ENCODE assay signal across 8 cellular contexts in genomic region chr2:207710814-207711740, GRCh38. TPM values are rescaled to one million over a fixed set of nuclear protein-coding genes. Genes with fewer than 3 reads are reported as not detected.
DNase-seq lines count a peak whose midpoint lies in the region; ATAC-seq and TF ChIP-seq lines count a peak whose summit lies in the region.

Gene CCNYL1 (plus strand): TSS chr2:207711640. CDS start chr2:207711897, 257 bp downstream.

- H3K4me1 ChIP-seq in DOHH2 (ENCODE audit: control insufficient read depth, low read length) (peaks cover 27% of the 10 kb centered on the region), GM23338 (ENCODE audit: insufficient read depth) (peaks cover 17% of the 10 kb centered on the region)

- H2AFZ ChIP-seq in GM23338, result peak within 1 kb of the TSS; percentile 23

- H3K27me3 Mint-ChIP-seq in GM23338 (ENCODE audit: insufficient read depth, low read depth, poor library complexity), result peaks cover 16% of the 10 kb centered on the region
- H3K27me3 Mint-ChIP-seq in natural killer cell (ENCODE audit: low read depth in 2 of 2), result peaks cover 0 to 8% of the 10 kb centered on the region in 2 donors

- H4K20me1 ChIP-seq in DOHH2 (ENCODE audit: control insufficient read depth, insufficient read depth, low read depth, low read length) (peaks cover 6% of the 10 kb centered on the region; the same call in 1 of the 2 replicates), GM23338 (replicated peaks; ENCODE audit: insufficient read depth) (peaks cover 9% of the 10 kb centered on the region)

- H3K4me2 ChIP-seq in DOHH2 (ENCODE audit: low read length) (peak within 1 kb of the TSS; percentile 99), GM23338 (peak within 1 kb of the TSS; percentile 87)

- peaks cover 22% of the 10 kb centered on the region for H3K4me1 Mint-ChIP-seq in GM23338
- H3K4me1 Mint-ChIP-seq in natural killer cell, result peaks cover 21 to 26% of the 10 kb centered on the region in 2 donors

- no peaks in the 10 kb centered on the region for H3K9me2 ChIP-seq in DOHH2 (replicated peaks; ENCODE audit: control insufficient read depth, low read length)
- H3K9me2 ChIP-seq in GM23338 (ENCODE audit: insufficient read depth), result no peaks in the 10 kb centered on the region

- ATAC-seq in GM23338, result peak; percentile 96
- ATAC-seq in natural killer cell, result peak; percentile 95 to 99 (median 95)

- no peaks in the 10 kb centered on the region for H3K9me3 ChIP-seq in DOHH2 (ENCODE audit: control insufficient read depth, insufficient read depth, low read length)

- peak within 1 kb of the TSS; percentile 36 for H3K27ac ChIP-seq in DOHH2 (ENCODE audit: low read depth, low read length)
- peak within 1 kb of the TSS; percentile 85 for H3K27ac ChIP-seq in GM23338 (ENCODE audit: low read depth)

- no peaks in the 10 kb centered on the region; the same call in 2 of the 3 replicates for H3K9me3 Mint-ChIP-seq in GM23338
- no peaks in the 10 kb centered on the region for H3K9me3 Mint-ChIP-seq in natural killer cell

- H3K27ac Mint-ChIP-seq in GM23338, result peak within 1 kb of the TSS; percentile 92
- peak within 1 kb of the TSS; percentile 84 to 92 for H3K27ac Mint-ChIP-seq in natural killer cell

- intact Hi-C loops in natural killer cell (cut with micrococcal nuclease), result loop anchor here (1.0 kb wide), 2 partner anchors 86 to 182 kb away; partner anchors contain the start of genes CREB1 and METTL21A

- TF ChIP-seq CTCF in DOHH2 (IDR thresholded peaks at IDR 0.05; ENCODE audit: low read depth, low read length, poor library complexity, severe bottlenecking) (no peak), GM23338 (conservative IDR thresholded peaks at IDR 0.05; ENCODE audit: low read depth in 2 of 2) (no peak), natural killer cell (IDR thresholded peaks at IDR 0.05) (no peak)

- H3K79me2 ChIP-seq in DOHH2 (ENCODE audit: control insufficient read depth, low read length), result peaks cover 27% of the 10 kb centered on the region
- peaks cover 40% of the 10 kb centered on the region for H3K79me2 ChIP-seq in GM23338 (replicated peaks; ENCODE audit: insufficient read depth)

- H3F3A ChIP-seq in DOHH2 (ENCODE audit: control insufficient read depth, insufficient read depth), result no peaks in the 10 kb centered on the region
- peaks cover 16% of the 10 kb centered on the region for H3F3A ChIP-seq in GM23338 (replicated peaks; ENCODE audit: low read depth)

- H3K4me3 Mint-ChIP-seq in GM23338 (peak within 1 kb of the TSS; percentile 94), natural killer cell (peak within 1 kb of the TSS; percentile 96)

- DNase-seq in GM23338 (ENCODE audit: low spot score) (peak; percentile 99), LHCN-M2 (ENCODE audit: low read depth) (peak; percentile 98), RPMI8226 (peak; percentile 99), fibroblast of peridontal ligament (ENCODE audit: extremely low read depth) (peak; percentile 98), natural killer cell (peak; percentile 97)
- DNase-seq in activated T-helper 9 cell treated with anti-CD3 and anti-CD28 coated beads, Interleukin-2, amount 50 U/mL, for 16 hours (ENCODE audit: low read depth), result peak; percentile 98
- DNase-seq in stimulated activated naive CD4-positive, alpha-beta T cell treated with Interleukin-2 at 50 U/mL for 16 hours (lab: John Stamatoyannopoulos, UW), result peak; percentile 99

- H3K36me3 ChIP-seq in DOHH2 (ENCODE audit: control insufficient read depth, low read length), result no peaks in the 10 kb centered on the region
- no peaks in the 10 kb centered on the region for H3K36me3 ChIP-seq in GM23338 (ENCODE audit: insufficient read depth)

- H3K27me3 ChIP-seq in DOHH2 (ENCODE audit: control insufficient read depth, low read length), result no peaks in the 10 kb centered on the region
- no peaks in the 10 kb centered on the region for H3K27me3 ChIP-seq in GM23338 (ENCODE audit: insufficient read depth)

- H3K36me3 Mint-ChIP-seq in GM23338 (ENCODE audit: low read depth) (peaks cover 16% of the 10 kb centered on the region), natural killer cell (no peaks in the 10 kb centered on the region)

- H3K4me3 ChIP-seq in DOHH2 (ENCODE audit: low read length) (peak within 1 kb of the TSS; percentile 92), GM23338 (peak within 1 kb of the TSS; percentile 88)

TF ChIP-seq in GM23338, 12 proteins besides CTCF, POLR2A, EP300 and RAD21:
- TF ChIP-seq, protein P1, sequence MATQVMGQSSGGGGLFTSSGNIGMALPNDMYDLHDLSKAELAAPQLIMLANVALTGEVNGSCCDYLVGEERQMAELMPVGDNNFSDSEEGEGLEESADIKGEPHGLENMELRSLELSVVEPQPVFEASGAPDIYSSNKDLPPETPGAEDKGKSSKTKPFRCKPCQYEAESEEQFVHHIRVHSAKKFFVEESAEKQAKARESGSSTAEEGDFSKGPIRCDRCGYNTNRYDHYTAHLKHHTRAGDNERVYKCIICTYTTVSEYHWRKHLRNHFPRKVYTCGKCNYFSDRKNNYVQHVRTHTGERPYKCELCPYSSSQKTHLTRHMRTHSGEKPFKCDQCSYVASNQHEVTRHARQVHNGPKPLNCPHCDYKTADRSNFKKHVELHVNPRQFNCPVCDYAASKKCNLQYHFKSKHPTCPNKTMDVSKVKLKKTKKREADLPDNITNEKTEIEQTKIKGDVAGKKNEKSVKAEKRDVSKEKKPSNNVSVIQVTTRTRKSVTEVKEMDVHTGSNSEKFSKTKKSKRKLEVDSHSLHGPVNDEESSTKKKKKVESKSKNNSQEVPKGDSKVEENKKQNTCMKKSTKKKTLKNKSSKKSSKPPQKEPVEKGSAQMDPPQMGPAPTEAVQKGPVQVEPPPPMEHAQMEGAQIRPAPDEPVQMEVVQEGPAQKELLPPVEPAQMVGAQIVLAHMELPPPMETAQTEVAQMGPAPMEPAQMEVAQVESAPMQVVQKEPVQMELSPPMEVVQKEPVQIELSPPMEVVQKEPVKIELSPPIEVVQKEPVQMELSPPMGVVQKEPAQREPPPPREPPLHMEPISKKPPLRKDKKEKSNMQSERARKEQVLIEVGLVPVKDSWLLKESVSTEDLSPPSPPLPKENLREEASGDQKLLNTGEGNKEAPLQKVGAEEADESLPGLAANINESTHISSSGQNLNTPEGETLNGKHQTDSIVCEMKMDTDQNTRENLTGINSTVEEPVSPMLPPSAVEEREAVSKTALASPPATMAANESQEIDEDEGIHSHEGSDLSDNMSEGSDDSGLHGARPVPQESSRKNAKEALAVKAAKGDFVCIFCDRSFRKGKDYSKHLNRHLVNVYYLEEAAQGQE (IDR thresholded peaks at IDR 0.05; ENCODE audit: unreplicated experiment), result no peak
- TF ChIP-seq NANOG (IDR thresholded peaks at IDR 0.05; ENCODE audit: borderline replicate concordance) (no peak), ZNF331 (CRISPR knock-in tag; IDR thresholded peaks at IDR 0.05; ENCODE audit: low read depth) (no peak), POLR2AphosphoS5 (IDR thresholded peaks at IDR 0.05; ENCODE audit: low read depth) (peak; percentile 93), CREB1 (CRISPR knock-in tag; IDR thresholded peaks at IDR 0.05; ENCODE audit: low read depth) (no peak), ETS1 (IDR thresholded peaks at IDR 0.05) (no peak), EZH2phosphoT487 (IDR thresholded peaks at IDR 0.05; ENCODE audit: unreplicated experiment) (no peak), JUNB (IDR thresholded peaks at IDR 0.05; ENCODE audit: unreplicated experiment) (no peak), STAT1 (IDR thresholded peaks at IDR 0.05; ENCODE audit: unreplicated experiment) (no peak)
TF ChIP-seq in GM23338: peak in this region for 1.

RNA-seq across cellular contexts. Expression of gene CCNYL1, which starts in this region (rescaled TPM):
- total RNA-seq in GM23338 (2014; rRNA removed; shearing (Covaris generic)), result 32.1 and 35.1 TPM in 2 replicates
- polyA plus RNA-seq in GM23338 (2016; fragmentation: Nextera tagmentation; extraction: Ambion mirVana), result 19.6 and 20.8 TPM in 2 replicates
- total RNA-seq in LHCN-M2 (2014; rRNA removed) (4.4 and 7.2 TPM in 2 replicates), natural killer cell (10 to 100 TPM in 2 of 3 donors, 1 to 10 TPM in 1; 7.9 to 11.7 (median 10.2) TPM)
- 11.5 TPM for polyA plus RNA-seq in LHCN-M2 (2012)

Comparison
In these comparisons a context has a peak if more than half of its experiments do, and no peak if none do; other contexts are left out.
1. Peak in every context shown above with its lines: DNase-seq, ATAC-seq, H3K4me3 ChIP-seq and H3K27ac ChIP-seq.